Comparison of ENCODE assay signal across 25 cellular contexts in the genomic region with DNA sequence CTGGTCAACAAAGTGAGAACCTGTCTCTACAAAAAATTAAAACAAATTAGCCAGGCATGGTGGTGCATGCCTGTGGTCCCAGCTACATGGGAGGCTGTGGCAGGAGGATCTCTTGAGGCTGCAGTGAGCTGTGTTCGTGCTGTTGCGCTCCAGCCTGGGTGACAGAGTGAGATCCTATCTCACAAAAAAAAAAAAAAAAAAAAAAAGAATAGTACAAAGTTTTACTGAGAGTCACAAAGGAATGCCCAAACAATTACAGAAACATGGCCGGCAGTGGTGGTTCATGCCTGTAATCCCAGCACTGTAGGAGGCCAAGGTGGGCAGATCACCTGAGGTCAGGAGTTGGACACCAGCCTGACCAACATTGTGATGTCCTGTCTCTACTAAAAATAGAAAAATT. TPM values are rescaled to one million over a fixed set of nuclear protein-coding genes. Genes with fewer than 3 reads are reported as not detected.
"Had no signal": no experiment of that assay in that cellular context is flagged by ENCODE, and none has a peak within 500 bp of the region (broad histone marks: within the 10 kb centered on the region; RNA-seq: fewer than 3 reads in every experiment).

No MANE protein-coding gene starts in this region.

- H3K36me3 Mint-ChIP-seq: activated CD8-positive, alpha-beta memory T cell treated with anti-CD3 and anti-CD28 coated beads, Interleukin-2, amount 10 ng/mL, durations not matched to agents 7 days and 5 days; activated naive CD4-positive, alpha-beta T cell treated with anti-CD3 and anti-CD28 coated beads, Interleukin-2, amount 50 U/mL, for 24 hours had no signal

- H3K9me3 Mint-ChIP-seq: activated naive CD4-positive, alpha-beta T cell treated with anti-CD3 and anti-CD28 coated beads, Interleukin-2, amount 50 U/mL, for 24 hours; activated T-cell treated with anti-CD3 and anti-CD28 coated beads, Interleukin-2, amount 50 U/mL, for 24 hours; activated T-helper 1 cell treated with anti-CD3 and anti-CD28 coated beads, Interleukin-12 subunit alpha, Interleukin-12 subunit beta, Interleukin-2, Interleukin-4 antibody, amounts not matched to agents 30 ng/mL and 10 ng/mL and 1 ng/mL, durations not matched to agents 14 hours and 24 hours and 36 hours had no signal

- H3K4me3 Mint-ChIP-seq: activated CD8-positive, alpha-beta memory T cell treated with anti-CD3 and anti-CD28 coated beads, Interleukin-2, amount 10 ng/mL, durations not matched to agents 7 days and 5 days; activated CD8-positive, alpha-beta T cell treated with anti-CD3 and anti-CD28 coated beads, Interleukin-2, amount 10 ng/mL, durations not matched to agents 7 days and 5 days; activated naive CD4-positive, alpha-beta T cell treated with anti-CD3 and anti-CD28 coated beads, Interleukin-2, amount 50 U/mL, for 24 hours; activated T-cell treated with anti-CD3 and anti-CD28 coated beads, Interleukin-2, amount 50 U/mL, for 24 hours; activated T-helper 1 cell treated with anti-CD3 and anti-CD28 coated beads, Interleukin-12 subunit alpha, Interleukin-12 subunit beta, Interleukin-2, Interleukin-4 antibody, amounts not matched to agents 30 ng/mL and 10 ng/mL and 1 ng/mL, durations not matched to agents 14 hours and 24 hours and 36 hours had no signal

- H3K27ac ChIP-seq: brain microvascular endothelial cell, SJCRH30 had no signal

- H3K9me3 ChIP-seq: SJCRH30, SK-N-SH had no signal

- DNase-seq: activated CD4-positive, alpha-beta T cell treated with anti-CD3 and anti-CD28 coated beads for 4 hours; activated CD4-positive, alpha-beta T cell treated with anti-CD3 and anti-CD28 coated beads, Interleukin-2, amount 50 U/mL, for 4 hours; activated CD8-positive, alpha-beta memory T cell treated with anti-CD3 and anti-CD28 coated beads, Interleukin-2, amount 10 ng/mL, durations not matched to agents 7 days and 5 days; activated CD8-positive, alpha-beta T cell treated with anti-CD3 and anti-CD28 coated beads, Interleukin-2, amount 10 ng/mL, durations not matched to agents 7 days and 5 days; activated effector memory CD4-positive, alpha-beta T cell treated with Interleukin-2 at 50 U/mL for 16 hours; activated naive CD4-positive, alpha-beta T cell; activated T-cell treated with anti-CD3 and anti-CD28 coated beads, Interleukin-2, amount 50 U/mL, for 24 hours; amniotic stem cell; brain microvascular endothelial cell; MM.1S; NCI-H1105; NCI-H1436; NCI-H187; NCI-H2081; NCI-H510A treated with DMSO at 0.1 percent for 48 hours; NCI-H69; PC-3; Right ventricle myocardium superior; RPMI8226; SJCRH30; SK-N-SH; T-helper 1 cell had no signal

- H3K27me3 Mint-ChIP-seq: activated naive CD4-positive, alpha-beta T cell treated with anti-CD3 and anti-CD28 coated beads, Interleukin-2, amount 50 U/mL, for 24 hours; activated T-cell treated with anti-CD3 and anti-CD28 coated beads, Interleukin-2, amount 50 U/mL, for 24 hours had no signal

- H3K27me3 ChIP-seq: brain microvascular endothelial cell, SJCRH30 had no signal

- H3K4me3 ChIP-seq: SJCRH30 had no signal

- ATAC-seq: activated CD4-positive, CD25-positive, alpha-beta regulatory T cell treated with anti-CD3 and anti-CD28 coated beads, Interleukin-2, amount 50 U/mL, for 24 hours; activated CD8-positive, alpha-beta memory T cell treated with anti-CD3 and anti-CD28 coated beads, Interleukin-2, amount 10 ng/mL, durations not matched to agents 7 days and 5 days; activated CD8-positive, alpha-beta T cell treated with anti-CD3 and anti-CD28 coated beads, Interleukin-2, amount 10 ng/mL, durations not matched to agents 7 days and 5 days; PC-3 had no signal

- H3K27ac Mint-ChIP-seq: activated CD8-positive, alpha-beta memory T cell treated with anti-CD3 and anti-CD28 coated beads, Interleukin-2, amount 10 ng/mL, durations not matched to agents 7 days and 5 days; activated CD8-positive, alpha-beta T cell treated with anti-CD3 and anti-CD28 coated beads, Interleukin-2, amount 10 ng/mL, durations not matched to agents 7 days and 5 days; activated naive CD4-positive, alpha-beta T cell treated with anti-CD3 and anti-CD28 coated beads, Interleukin-2, amount 50 U/mL, for 24 hours; activated T-cell treated with anti-CD3 and anti-CD28 coated beads, Interleukin-2, amount 50 U/mL, for 24 hours; activated T-helper 1 cell treated with anti-CD3 and anti-CD28 coated beads, Interleukin-12 subunit alpha, Interleukin-12 subunit beta, Interleukin-2, Interleukin-4 antibody, amounts not matched to agents 30 ng/mL and 10 ng/mL and 1 ng/mL, durations not matched to agents 14 hours and 24 hours and 36 hours had no signal

- H3K36me3 ChIP-seq: brain microvascular endothelial cell, SJCRH30 had no signal

RNA-seq across cellular contexts. Expression of gene BFSP1, which starts 23.9 kb away (rescaled TPM):
- total RNA-seq: SJCRH30 had no signal
